23 cellular contexts compared by ENCODE assay signal in the genomic region with DNA sequence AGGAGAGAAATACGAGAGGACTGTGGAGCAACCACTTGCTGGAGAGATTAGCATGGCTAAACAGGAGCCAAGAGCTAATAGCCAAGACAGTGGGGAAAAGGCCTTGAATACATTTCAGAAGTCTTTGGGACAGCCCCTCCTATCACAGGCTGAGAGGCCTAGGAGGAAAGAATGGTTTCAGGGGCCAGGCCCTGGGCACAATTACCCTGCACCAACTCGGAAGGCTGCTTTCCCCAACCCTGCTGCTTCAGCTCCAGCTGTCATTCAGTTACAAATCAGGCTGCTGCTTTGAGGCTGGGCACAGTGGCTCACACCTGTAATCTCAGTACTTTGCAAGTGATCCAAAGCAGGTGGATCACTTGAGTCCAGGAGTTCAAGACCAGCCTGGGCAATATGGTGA.
"Had no signal": no experiment of that assay in that cellular context is flagged by ENCODE, and none has a peak within 500 bp of the region (broad histone marks: within the 10 kb centered on the region; RNA-seq: fewer than 3 reads in every experiment).

No MANE protein-coding gene starts in this region.

- H3K4me1 ChIP-seq: colonic mucosa, esophagus squamous epithelium, gastrocnemius medialis, heart right ventricle, left lung, lower lobe of right lung had no signal

- ATAC-seq: effector memory CD8-positive, alpha-beta T cell; gastrocnemius medialis; heart right ventricle; left cardiac atrium; left lung; left ventricle myocardium superior; lower lobe of right lung; naive thymus-derived CD4-positive, alpha-beta T cell had no signal

- H3K4me3 Mint-ChIP-seq: dendritic cell treated with granulocyte-macrophage colony-stimulating factor and Interleukin-4, amounts not matched to agents 40 ng/mL and 50 ng/mL, for 4 days; effector memory CD8-positive, alpha-beta T cell; naive thymus-derived CD4-positive, alpha-beta T cell had no signal

- H3K9me3 Mint-ChIP-seq: dendritic cell treated with granulocyte-macrophage colony-stimulating factor and Interleukin-4, amounts not matched to agents 40 ng/mL and 50 ng/mL, for 4 days; effector memory CD8-positive, alpha-beta T cell had no signal

- H3K36me3 Mint-ChIP-seq: naive thymus-derived CD4-positive, alpha-beta T cell had no signal

- H3K9me3 ChIP-seq: colonic mucosa, esophagus squamous epithelium, gastrocnemius medialis, heart right ventricle, left lung, lower lobe of right lung had no signal

- H3K27me3 ChIP-seq: colonic mucosa, gastrocnemius medialis, left lung had no signal

- H3K27ac ChIP-seq: colonic mucosa, esophagus squamous epithelium, gastrocnemius medialis, heart right ventricle, left lung, lower lobe of right lung had no signal

- H3K27ac Mint-ChIP-seq: dendritic cell treated with granulocyte-macrophage colony-stimulating factor and Interleukin-4, amounts not matched to agents 40 ng/mL and 50 ng/mL, for 4 days; naive thymus-derived CD4-positive, alpha-beta T cell had no signal

- H3K36me3 ChIP-seq: colonic mucosa, esophagus squamous epithelium, gastrocnemius medialis, heart right ventricle, left lung, lower lobe of right lung had no signal

- H3K4me3 ChIP-seq: colonic mucosa, esophagus squamous epithelium, gastrocnemius medialis, heart right ventricle, left lung, lower lobe of right lung had no signal

- FAIRE-seq: endothelial cell of umbilical vein, islet of Langerhans, keratinocyte had no signal

- DNase-seq: colonic mucosa; cortex of kidney; effector CD8-positive, alpha-beta T cell; effector memory CD8-positive, alpha-beta T cell; esophagus squamous epithelium; foreskin fibroblast; foreskin melanocyte; gastrocnemius medialis; glutamatergic neuron; head of caudate nucleus; heart right ventricle; hippocampal formation; left cardiac atrium; left lung; left ventricle myocardium superior; lower lobe of right lung; mesendoderm; midbrain; naive thymus-derived CD4-positive, alpha-beta T cell had no signal
